Comparison of ENCODE assay signal across 10 cellular contexts in genomic region chr2:58107803-58108710, GRCh38.
DNase-seq lines count a peak whose midpoint lies in the region; ATAC-seq, FAIRE-seq and TF ChIP-seq lines count a peak whose summit lies in the region.
"Had no signal": no experiment of that assay in that cellular context is flagged by ENCODE, and none has a peak within 500 bp of the region (broad histone marks: within the 10 kb centered on the region; RNA-seq: fewer than 3 reads in every experiment).

No MANE protein-coding gene starts in this region.

- intact Hi-C loops in dorsolateral prefrontal cortex (cut with DNase I) (loop anchor here in 1 of 2 donors (10.0 kb wide), 1 partner anchor 63 kb away; the partner anchor contains the start of gene VRK2), pancreas (cut with DNase I) (no loop called here)

- TF ChIP-seq CTCF in dorsolateral prefrontal cortex (IDR thresholded peaks at IDR 0.05 in 54 of 56, conservative IDR thresholded peaks at IDR 0.05 in 2 of 56; ENCODE audit: low read depth in 1 of 56, partially characterized antibody in 56 of 56), result no peak
- TF ChIP-seq CTCF in pancreas (IDR thresholded peaks at IDR 0.05), result no peak

- H3K36me3 ChIP-seq in pancreas (no peaks in the 10 kb centered on the region), H7 (replicated peaks; ENCODE audit: control insufficient read depth, insufficient read depth, low read length) (no peaks in the 10 kb centered on the region)
- H3K36me3 ChIP-seq: heart right ventricle had no signal

- H3K27me3 ChIP-seq in dorsolateral prefrontal cortex (no peaks in the 10 kb centered on the region), pancreas (no peaks in the 10 kb centered on the region), H7 (ENCODE audit: control insufficient read depth, insufficient read depth, low read length) (no peaks in the 10 kb centered on the region)
- H3K27me3 ChIP-seq: heart right ventricle had no signal

- no peak for FAIRE-seq in pancreas (lab: Jason Lieb, UNC)

- DNase-seq in ELR (ENCODE audit: low read depth) (peak; percentile 97), NCI-H460 (ENCODE audit: extremely low read depth, low read depth) (peak; percentile 95), dorsolateral prefrontal cortex (no peak), pancreas (no peak), T-helper 9 cell (no peak), NK-92 (lab: John Stamatoyannopoulos, UW; ENCODE audit: unreplicated experiment) (no peak), H7 (no peak)
- DNase-seq: heart right ventricle, KG1 had no signal

- no peaks in the 10 kb centered on the region for H3K9me3 ChIP-seq in pancreas
- H3K9me3 ChIP-seq: heart right ventricle had no signal

- 88 to 94% methylated on average over 10 of the region's 10 CpGs for WGBS in pancreas, 2 donors

- no peaks in the 10 kb centered on the region for H3K4me1 ChIP-seq in pancreas

- peak overlapping the region in 30 of 59 donors; percentile 4 to 70 (median 32) for H3K27ac ChIP-seq in dorsolateral prefrontal cortex
- H3K27ac ChIP-seq in pancreas, result no peak overlapping the region

- H3K4me3 ChIP-seq in dorsolateral prefrontal cortex (peak overlapping the region in 39 of 59 donors; percentile 1 to 51 (median 19)), pancreas (no peak overlapping the region), H7 (ENCODE audit: insufficient read depth, low read depth, low read length) (no peak overlapping the region)

- ATAC-seq in pancreas (peak in 3 of 4 donors; percentile 30 to 83 (median 49)), HG03354 (IDR thresholded peaks at IDR 0.05; ENCODE audit: poor library complexity, severe bottlenecking, unreplicated experiment) (no peak)

Comparison
In these comparisons a context has a peak if more than half of its experiments do, and no peak if none do; other contexts are left out.
1. DNase-seq: peak in ELR (single experiment) and NCI-H460 (single experiment); none in dorsolateral prefrontal cortex (0 of 10), pancreas (0 of 6), T-helper 9 cell (single experiment), NK-92 (single experiment) and H7 (single experiment).
2. H3K27ac ChIP-seq: peak in dorsolateral prefrontal cortex (30 of 59); none in pancreas (0 of 4).
3. H3K4me3 ChIP-seq: peak in dorsolateral prefrontal cortex (39 of 59); none in pancreas (0 of 4) and H7 (single experiment).